In genomic region chr6:28982476-28983266, GRCh38 we compare ENCODE assay signal across 8 cellular contexts. TPM values are rescaled to one million over a fixed set of nuclear protein-coding genes. Genes with fewer than 3 reads are reported as not detected.
DNase-seq lines count a peak whose midpoint lies in the region; ATAC-seq and TF ChIP-seq lines count a peak whose summit lies in the region.

No MANE protein-coding gene starts in this region.

- peak overlapping the region; percentile 23 for H3K4me2 ChIP-seq in trophoblast cell (ENCODE audit: low read length)

- H2AFZ ChIP-seq in trophoblast cell (ENCODE audit: insufficient read depth, low read length, poor library complexity), result peak overlapping the region; percentile 32

- no peaks in the 10 kb centered on the region for H3K27me3 ChIP-seq in trophoblast cell (ENCODE audit: insufficient read depth, low read length)

- peak overlapping the region; percentile 26 for H2BK12ac ChIP-seq in trophoblast cell (ENCODE audit: low read length)

- H3K9me3 Mint-ChIP-seq in activated CD4-positive, alpha-beta T cell treated with anti-CD3 and anti-CD28 coated beads, Interleukin-2, amount 10 ng/mL, durations not matched to agents 24 days and 14 days, result peaks cover 12% of the 10 kb centered on the region
- H3K9me3 Mint-ChIP-seq in activated CD8-positive, alpha-beta T cell treated with anti-CD3 and anti-CD28 coated beads for 36 hours, result no peaks in the 10 kb centered on the region

- peak overlapping the region; percentile 45 for H2BK5ac ChIP-seq in trophoblast cell (ENCODE audit: low read depth, low read length, poor library complexity)

- no peak overlapping the region for H3K9ac ChIP-seq in trophoblast cell (ENCODE audit: low read length)

- no peak overlapping the region for H2AK5ac ChIP-seq in trophoblast cell (ENCODE audit: low read length)

- H3K18ac ChIP-seq in trophoblast cell (ENCODE audit: low read length), result no peak overlapping the region

- in situ Hi-C loops in GM13977 (cut with MboI; ENCODE audit: low pct_unique_long_range_greater_than_20kb, low sequenced_read_pairs, unreplicated experiment), result no loop called here

- no peak for TF ChIP-seq CTCF in activated CD8-positive, alpha-beta T cell treated with anti-CD3 and anti-CD28 coated beads for 36 hours (IDR thresholded peaks at IDR 0.05)
- no peak for TF ChIP-seq CTCF in GM13977 (IDR thresholded peaks at IDR 0.05; ENCODE audit: extremely low read depth, insufficient read depth, missing control alignments)

- H3K27me3 Mint-ChIP-seq in activated CD4-positive, alpha-beta T cell treated with anti-CD3 and anti-CD28 coated beads, Interleukin-2, amount 10 ng/mL, durations not matched to agents 24 days and 14 days, result peaks cover 35% of the 10 kb centered on the region
- peaks cover 37% of the 10 kb centered on the region for H3K27me3 Mint-ChIP-seq in activated CD8-positive, alpha-beta T cell treated with anti-CD3 and anti-CD28 coated beads for 36 hours

- intact Hi-C loops in activated CD4-positive, alpha-beta T cell treated with anti-CD3 and anti-CD28 coated beads, Interleukin-2, amount 10 ng/mL, durations not matched to agents 24 days and 14 days (cut with micrococcal nuclease), result loop anchor here (1.0 to 5.0 kb wide), 4 partner anchors 22 to 120 kb away; partner anchors contain the start of gene ZNF311
- intact Hi-C loops in activated CD8-positive, alpha-beta T cell treated with anti-CD3 and anti-CD28 coated beads for 36 hours (cut with micrococcal nuclease), result loop anchor here (5.0 to 10.0 kb wide), 3 partner anchors 35 to 148 kb away; no protein-coding TSS in a partner anchor

- ATAC-seq in activated CD8-positive, alpha-beta T cell treated with anti-CD3 and anti-CD28 coated beads for 36 hours, result peak; percentile 18
- ATAC-seq in HG03469 (IDR thresholded peaks at IDR 0.05; ENCODE audit: unreplicated experiment), result no peak

- peak overlapping the region; percentile 39 for H2BK120ac ChIP-seq in trophoblast cell (ENCODE audit: insufficient read depth, low read length, poor library complexity)

- no peak overlapping the region for H3K14ac ChIP-seq in trophoblast cell (ENCODE audit: low read length)

- CTCF ChIA-PET in activated CD8-positive, alpha-beta T cell treated with anti-CD3 and anti-CD28 coated beads for 36 hours (lab: Charles Lee), result interaction anchor here (1.4 to 4.7 kb wide), 3 partner anchors 21 to 144 kb away, joined by 3 to 30 read pairs (median 10); no protein-coding TSS in a partner anchor

- peak overlapping the region; percentile 67 for H4K8ac ChIP-seq in trophoblast cell (ENCODE audit: low read depth, low read length)

- H4K91ac ChIP-seq in trophoblast cell (ENCODE audit: low read depth, low read length), result peak overlapping the region; percentile 61

- no peak overlapping the region for H3K4me3 ChIP-seq in trophoblast cell (ENCODE audit: low read depth, low read length)

- H3K27ac Mint-ChIP-seq in activated CD4-positive, alpha-beta T cell treated with anti-CD3 and anti-CD28 coated beads, Interleukin-2, amount 10 ng/mL, durations not matched to agents 24 days and 14 days, result peak overlapping the region; percentile 28
- no peak overlapping the region for H3K27ac Mint-ChIP-seq in activated CD8-positive, alpha-beta T cell treated with anti-CD3 and anti-CD28 coated beads for 36 hours

- peaks cover 6% of the 10 kb centered on the region for H3K79me2 ChIP-seq in trophoblast cell (ENCODE audit: control insufficient read depth, insufficient read depth, low read length, poor library complexity)

- peaks cover 7% of the 10 kb centered on the region for H3K36me3 Mint-ChIP-seq in activated CD4-positive, alpha-beta T cell treated with anti-CD3 and anti-CD28 coated beads, Interleukin-2, amount 10 ng/mL, durations not matched to agents 24 days and 14 days (ENCODE audit: low read depth)
- peaks cover 5% of the 10 kb centered on the region for H3K36me3 Mint-ChIP-seq in activated CD8-positive, alpha-beta T cell treated with anti-CD3 and anti-CD28 coated beads for 36 hours (ENCODE audit: low read depth)

- peak overlapping the region; percentile 59 for H3K27ac ChIP-seq in trophoblast cell (ENCODE audit: low read depth, low read length)

- no peaks in the 10 kb centered on the region for H3K9me3 ChIP-seq in trophoblast cell (ENCODE audit: insufficient read depth, low read depth, low read length)

- H3K4me1 ChIP-seq in trophoblast cell (ENCODE audit: control insufficient read depth in 1 of 2, insufficient read depth in 2 of 2, low read length in 2 of 2), result peaks cover 17 to 20% of the 10 kb centered on the region in 2 experiments

- POLR2A ChIA-PET in activated CD8-positive, alpha-beta T cell treated with anti-CD3 and anti-CD28 coated beads for 36 hours (lab: Charles Lee), result interaction anchor here (1.5 kb wide), 1 partner anchor 145 kb away, joined by 4 read pairs; no protein-coding TSS in a partner anchor

- H3K4me3 Mint-ChIP-seq in activated CD4-positive, alpha-beta T cell treated with anti-CD3 and anti-CD28 coated beads, Interleukin-2, amount 10 ng/mL, durations not matched to agents 24 days and 14 days, result peak overlapping the region; percentile 92
- peak overlapping the region; percentile 84 for H3K4me3 Mint-ChIP-seq in activated CD8-positive, alpha-beta T cell treated with anti-CD3 and anti-CD28 coated beads for 36 hours

- peak; percentile 76 for DNase-seq in activated CD4-positive, alpha-beta T cell treated with anti-CD3 and anti-CD28 coated beads, Interleukin-2, amount 10 ng/mL, durations not matched to agents 24 days and 14 days
- no peak for DNase-seq in activated CD4-positive, alpha-beta T cell treated with anti-CD3 and anti-CD28 coated beads, Interleukin-2, amount 50 U/mL, for 48 hours
- peak; percentile 56 for DNase-seq in NCI-H1694 treated with DMSO at 0.1 percent for 48 hours (lab: John Stamatoyannopoulos, UW)
- DNase-seq in activated CD8-positive, alpha-beta T cell treated with anti-CD3 and anti-CD28 coated beads for 36 hours, result peak; percentile 20
- DNase-seq in glomerular endothelial cell (ENCODE audit: extremely low read depth, low read depth, low spot score), result peak; percentile 70
- peak; percentile 46 to 77 for DNase-seq in trophoblast cell
- DNase-seq in GM13977 (ENCODE audit: low spot score), result no peak

- no peak overlapping the region for H3K4ac ChIP-seq in trophoblast cell (ENCODE audit: low read depth, low read length)

- no peak overlapping the region for H3K23ac ChIP-seq in trophoblast cell (ENCODE audit: low read length)

- H3K79me1 ChIP-seq in trophoblast cell (ENCODE audit: low read length), result peaks cover 20% of the 10 kb centered on the region

- no CpG with 5 or more reads among the region's 17 CpGs for WGBS in trophoblast cell (ENCODE audit: extremely low coverage, insufficient coverage, insufficient read length)

- H3K36me3 ChIP-seq in trophoblast cell (ENCODE audit: control insufficient read depth in 1 of 2, insufficient read depth in 2 of 2, low read length in 2 of 2), result no peaks in the 10 kb centered on the region

- peaks cover 49% of the 10 kb centered on the region for H3K4me1 Mint-ChIP-seq in activated CD4-positive, alpha-beta T cell treated with anti-CD3 and anti-CD28 coated beads, Interleukin-2, amount 10 ng/mL, durations not matched to agents 24 days and 14 days
- peaks cover 49% of the 10 kb centered on the region for H3K4me1 Mint-ChIP-seq in activated CD8-positive, alpha-beta T cell treated with anti-CD3 and anti-CD28 coated beads for 36 hours (ENCODE audit: low read depth)

- H4K12ac ChIP-seq in trophoblast cell (ENCODE audit: low read depth, low read length), result no peak overlapping the region

RNA-seq across cellular contexts. Expression of gene ZNF311, which starts 22.4 kb away (rescaled TPM):
- 0.86 and 0.97 TPM in 2 replicates for total RNA-seq in activated CD4-positive, alpha-beta T cell treated with anti-CD3 and anti-CD28 coated beads, Interleukin-2, amount 10 ng/mL, durations not matched to agents 24 days and 14 days
- total RNA-seq in activated CD8-positive, alpha-beta T cell treated with anti-CD3 and anti-CD28 coated beads for 36 hours, result under 1 TPM; 0.31 to 0.43 TPM
- total RNA-seq in glomerular endothelial cell, result 0.05 and 0.70 TPM in 2 replicates
- 0.53 and 0.67 TPM in 2 replicates for polyA plus RNA-seq in trophoblast cell (2013)

RNA-seq across cellular contexts. Expression of gene TRIM27, which starts 58.9 kb away (rescaled TPM):
- 64.8 and 67.3 TPM in 2 replicates for total RNA-seq in activated CD4-positive, alpha-beta T cell treated with anti-CD3 and anti-CD28 coated beads, Interleukin-2, amount 10 ng/mL, durations not matched to agents 24 days and 14 days
- 10 to 100 TPM; 45.6 to 46.4 TPM for total RNA-seq in activated CD8-positive, alpha-beta T cell treated with anti-CD3 and anti-CD28 coated beads for 36 hours
- 68.7 and 85.6 TPM in 2 replicates for total RNA-seq in glomerular endothelial cell
- polyA plus RNA-seq in trophoblast cell (2013), result 53.3 and 54.2 TPM in 2 replicates

Comparison
In these comparisons a context has a peak if more than half of its experiments do, and no peak if none do; other contexts are left out.
1. DNase-seq: peak in activated CD4-positive, alpha-beta T cell treated with anti-CD3 and anti-CD28 coated beads, Interleukin-2, amount 10 ng/mL, durations not matched to agents 24 days and 14 days (single experiment), NCI-H1694 treated with DMSO at 0.1 percent for 48 hours (single experiment), activated CD8-positive, alpha-beta T cell treated with anti-CD3 and anti-CD28 coated beads for 36 hours (single experiment), glomerular endothelial cell (single experiment) and trophoblast cell (2 of 2); none in activated CD4-positive, alpha-beta T cell treated with anti-CD3 and anti-CD28 coated beads, Interleukin-2, amount 50 U/mL, for 48 hours (0 of 2) and GM13977 (single experiment).